ENCODE assay signal across 10 cellular contexts in genomic region chr20:17806739-17807441, GRCh38.
DNase-seq lines count a peak whose midpoint lies in the region; ATAC-seq, FAIRE-seq and TF ChIP-seq lines count a peak whose summit lies in the region.
"Had no signal": no experiment of that assay in that cellular context is flagged by ENCODE, and none has a peak within 500 bp of the region (broad histone marks: within the 10 kb centered on the region; RNA-seq: fewer than 3 reads in every experiment).

No MANE protein-coding gene starts in this region.

- CTCF ChIA-PET in K562 (lab: Yijun Ruan, JAX; ENCODE audit: low intra/inter-chr PET ratio), result no interaction called here

- H4K20me1 ChIP-seq in K562 (replicated peaks; ENCODE audit: control insufficient read depth, insufficient read depth, low read length), result no peaks in the 10 kb centered on the region; the same call in 1 of the 2 replicates

- in situ Hi-C loops in K562 (cut with MboI), result no loop called here

- H3K36me3 ChIP-seq in K562 (ENCODE audit: control insufficient read depth, insufficient read depth, low read length), result no peaks in the 10 kb centered on the region

- no peak overlapping the region for H3K27ac ChIP-seq in K562 (ENCODE audit: extremely low read depth, low read depth, low read length)

- H3K79me2 ChIP-seq in K562 (ENCODE audit: control insufficient read depth, insufficient read depth, low read length), result no peaks in the 10 kb centered on the region

- intact Hi-C loops in K562 (cut with micrococcal nuclease), result no loop called here

- H3K4me3 ChIP-seq in K562, result no peak overlapping the region

- H3K27me3 ChIP-seq in K562 (ENCODE audit: control insufficient read depth in 2 of 2, insufficient read depth in 2 of 2, low read length in 2 of 2), result peaks cover 0 to 13% of the 10 kb centered on the region in 2 experiments; a peak in 2 of 5 replicates

- no peaks in the 10 kb centered on the region for H3K9me1 ChIP-seq in K562 (ENCODE audit: control insufficient read depth, insufficient read depth, low read length)

- peak; percentile 51 for DNase-seq in Daoy (ENCODE audit: low read depth)
- DNase-seq in K562 (ENCODE audit: extremely low read depth in 1 of 4, low spot score in 3 of 4), result peak; percentile 7 to 21 (median 16)
- peak; percentile 74 for DNase-seq in hepatic stellate cell (ENCODE audit: low spot score)
- peak; percentile 7 for DNase-seq in putamen (ENCODE audit: low spot score)
- no peak for DNase-seq in activated gamma-delta T cell (lab: John Stamatoyannopoulos, UW)
- DNase-seq: cortex of kidney, DMS79 treated with DMSO at 0.1 percent for 48 hours had no signal

- H3K4me1 ChIP-seq in K562 (replicated peaks in 1 of 2; ENCODE audit: control insufficient read depth in 2 of 2, insufficient read depth in 2 of 2, low read length in 2 of 2), result peaks cover 0 to 7% of the 10 kb centered on the region in 2 experiments; a peak in 2 of 5 replicates

- no peak for TF ChIP-seq CTCF in K562 (IDR thresholded peaks at IDR 0.05 in 2 of 3, conservative IDR thresholded peaks at IDR 0.05 in 1 of 3; ENCODE audit: insufficient read depth in 2 of 3, low read depth in 1 of 3, low read length in 3 of 3)

- no peak overlapping the region for H3K4me2 ChIP-seq in K562 (ENCODE audit: insufficient read depth, low read length)

- TF ChIP-seq POLR2A in K562 (conservative IDR thresholded peaks at IDR 0.05), result no peak

- 12% methylated on average over 12 of the region's 26 CpGs for WGBS in K562 (ENCODE audit: insufficient coverage, low coverage, missing lambda C conversion rate)

- POLR2A ChIA-PET in K562 (lab: Yijun Ruan, JAX), result interaction anchor here (0.6 kb wide), 1 partner anchor 193 kb away, joined by 3 read pairs; no protein-coding TSS in a partner anchor

- no peak for FAIRE-seq in K562 (lab: Jason Lieb, UNC)

- H3K9ac ChIP-seq in K562 (ENCODE audit: insufficient read depth in 1 of 2, low read depth in 2 of 2, low read length in 2 of 2), result no peak overlapping the region; a peak in 1 of 4 replicates

- peak; percentile 72 for ATAC-seq in K562
- no peak for ATAC-seq in GM19023 (IDR thresholded peaks at IDR 0.05; ENCODE audit: unreplicated experiment)
- no peak for ATAC-seq in GM19455 (IDR thresholded peaks at IDR 0.05; ENCODE audit: unreplicated experiment)
- ATAC-seq in GM19328 (IDR thresholded peaks at IDR 0.05; ENCODE audit: unreplicated experiment), result no peak

- no TSS peak for BruUV-seq in K562 (replicated peaks; lab: Mats Ljungman, UMichigan)

- H3K9me3 ChIP-seq in K562 (replicated peaks; ENCODE audit: control insufficient read depth, insufficient read depth, low read depth, low read length), result no peaks in the 10 kb centered on the region

- no peak for TF ChIP-seq EP300 in K562 (IDR thresholded peaks at IDR 0.05; ENCODE audit: low read length)

- no peak for TF ChIP-seq RAD21 in K562 (CRISPR knock-in tag; conservative IDR thresholded peaks at IDR 0.05 in 1 of 2, IDR thresholded peaks at IDR 0.05 in 1 of 2)

- peak overlapping the region; percentile 44; the same call in 1 of the 2 replicates for H2AFZ ChIP-seq in K562 (ENCODE audit: low read depth, low read length)

TF ChIP-seq in K562, 482 proteins besides CTCF, POLR2A, EP300 and RAD21:
- TF ChIP-seq PML (IDR thresholded peaks at IDR 0.05; ENCODE audit: low read length) (no peak), NRF1 (conservative IDR thresholded peaks at IDR 0.05 in 1 of 2, IDR thresholded peaks at IDR 0.05 in 1 of 2) (peak; percentile 37; a peak in 1 of 4 replicates), NR2C2 (CRISPR knock-in tag; IDR thresholded peaks at IDR 0.05) (no peak), NR2C2 (tag; IDR thresholded peaks at IDR 0.05) (peak; percentile 47), ARID1B (IDR thresholded peaks at IDR 0.05) (0 out of 2 replicates have a peak, but pooled peaks have one; percentile 25), FOXM1 (IDR thresholded peaks at IDR 0.05; ENCODE audit: low read depth) (no peak), FOXM1 (CRISPR knock-in tag; IDR thresholded peaks at IDR 0.05; ENCODE audit: low read depth) (no peak), L3MBTL2 (IDR thresholded peaks at IDR 0.05) (peak; percentile 49; the same call in 1 of the 2 replicates), GATA2 (CRISPR knock-in tag; IDR thresholded peaks at IDR 0.05) (no peak), MED1 (CRISPR knock-in tag; IDR thresholded peaks at IDR 0.05; ENCODE audit: borderline replicate concordance) (no peak), RBFOX2 (IDR thresholded peaks at IDR 0.05; ENCODE audit: low read depth, low read length) (no peak), ATF6 (CRISPR knock-in tag; IDR thresholded peaks at IDR 0.05) (no peak), CREM (IDR thresholded peaks at IDR 0.05; ENCODE audit: low read depth) (peak; percentile 37; the same call in 1 of the 2 replicates), CBFA2T3 (IDR thresholded peaks at IDR 0.05) (0 out of 2 replicates have a peak, but pooled peaks have one; percentile 13), TCF3 (CRISPR knock-in tag; IDR thresholded peaks at IDR 0.05) (0 out of 2 replicates have a peak, but pooled peaks have one; percentile 15)
